In the genomic region with DNA sequence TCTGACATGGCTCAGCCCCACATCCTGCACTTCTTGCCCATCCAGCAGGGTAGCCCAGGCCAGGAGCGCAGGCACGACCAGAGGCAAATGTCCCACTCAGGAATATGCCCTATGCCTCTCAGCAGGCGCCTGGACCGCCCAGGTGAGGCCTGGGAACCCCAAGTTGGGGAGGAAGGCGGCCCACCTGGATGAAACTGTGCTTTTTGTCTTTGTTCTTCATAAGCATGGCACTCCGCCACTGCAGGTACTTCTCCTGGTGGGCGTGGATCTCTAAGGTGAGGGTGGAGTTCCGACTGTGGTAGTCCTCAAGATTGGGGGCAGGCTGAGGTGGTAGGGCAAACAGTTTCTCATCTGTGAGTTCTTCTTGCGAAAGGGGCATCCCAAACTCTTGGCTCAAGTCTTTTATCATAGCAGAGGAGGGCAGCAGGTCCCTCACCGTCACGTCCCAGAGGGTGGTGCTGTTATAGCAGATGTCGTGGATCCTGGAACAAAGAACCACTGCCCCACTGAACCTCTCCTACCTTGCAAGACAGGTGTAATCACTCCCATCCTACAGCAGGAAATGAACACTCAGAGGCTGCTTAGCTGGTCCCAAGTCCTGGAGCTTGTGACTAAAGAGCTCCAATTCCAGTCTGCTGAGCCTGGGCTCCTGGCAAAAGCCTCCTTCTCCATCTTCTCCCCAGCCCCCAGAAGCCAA, we compare ENCODE assay signal across 14 cellular contexts.
"Had no signal": no experiment of that assay in that cellular context is flagged by ENCODE, and none has a peak within 500 bp of the region (broad histone marks: within the 10 kb centered on the region; RNA-seq: fewer than 3 reads in every experiment).

No MANE protein-coding gene starts in this region.

- H3K9me3 Mint-ChIP-seq: activated CD4-positive, alpha-beta memory T cell treated with anti-CD3 and anti-CD28 coated beads for 36 hours; activated naive CD4-positive, alpha-beta T cell treated with anti-CD3 and anti-CD28 coated beads for 36 hours; effector memory CD8-positive, alpha-beta T cell had no signal

- H3K36me3 ChIP-seq: pancreas, tibial artery had no signal

- H3K4me1 Mint-ChIP-seq: neural crest cell; stimulated activated memory B cell treated with anti-CD40 and anti-IgM and Interleukin-4, amounts not matched to agents 10 μg/mL and 1 μg/mL and 100 μg/mL, for 72 hours had no signal

- ATAC-seq: effector memory CD8-positive, alpha-beta T cell; left colon; pancreas had no signal

- H3K27ac ChIP-seq: epithelial cell of prostate, pancreas, tibial artery had no signal

- H3K4me3 ChIP-seq: pancreas, tibial artery had no signal

- H3K27me3 Mint-ChIP-seq: activated CD4-positive, alpha-beta memory T cell treated with anti-CD3 and anti-CD28 coated beads for 36 hours had no signal

- H3K9me3 ChIP-seq: pancreas had no signal

- H3K27ac Mint-ChIP-seq: activated CD4-positive, alpha-beta memory T cell treated with anti-CD3 and anti-CD28 coated beads for 36 hours; activated naive CD4-positive, alpha-beta T cell treated with anti-CD3 and anti-CD28 coated beads for 36 hours; effector memory CD8-positive, alpha-beta T cell; stimulated activated memory B cell treated with anti-CD40 and anti-IgM and Interleukin-4, amounts not matched to agents 10 μg/mL and 1 μg/mL and 100 μg/mL, for 72 hours had no signal

- H3K4me3 Mint-ChIP-seq: activated CD4-positive, alpha-beta memory T cell treated with anti-CD3 and anti-CD28 coated beads for 36 hours; activated naive CD4-positive, alpha-beta T cell treated with anti-CD3 and anti-CD28 coated beads for 36 hours; effector memory CD8-positive, alpha-beta T cell; neural crest cell; stimulated activated memory B cell treated with anti-CD40 and anti-IgM and Interleukin-4, amounts not matched to agents 10 μg/mL and 1 μg/mL and 100 μg/mL, for 72 hours had no signal

- FAIRE-seq: astrocyte, pancreas had no signal

- DNase-seq: activated CD4-positive, alpha-beta memory T cell treated with anti-CD3 and anti-CD28 coated beads for 36 hours; activated naive CD4-positive, alpha-beta T cell treated with anti-CD3 and anti-CD28 coated beads for 36 hours; activated T-cell treated with anti-CD3 and anti-CD28 coated beads for 4 hours; dermis blood vessel endothelial cell; effector memory CD8-positive, alpha-beta T cell; left colon; pancreas; SW 1271; T-helper 9 cell; tibial artery had no signal

- H3K36me3 Mint-ChIP-seq: activated CD4-positive, alpha-beta memory T cell treated with anti-CD3 and anti-CD28 coated beads for 36 hours; stimulated activated memory B cell treated with anti-CD40 and anti-IgM and Interleukin-4, amounts not matched to agents 10 μg/mL and 1 μg/mL and 100 μg/mL, for 72 hours had no signal

- H3K27me3 ChIP-seq: pancreas had no signal

- H3K4me1 ChIP-seq: pancreas, tibial artery had no signal
